Comparison of ENCODE assay signal across 19 cellular contexts in genomic region chr12:122740351-122740750, GRCh38. TPM values are rescaled to one million over a fixed set of nuclear protein-coding genes. Genes with fewer than 3 reads are reported as not detected.
DNase-seq lines count a peak whose midpoint lies in the region; ATAC-seq, FAIRE-seq and TF ChIP-seq lines count a peak whose summit lies in the region.
"Had no signal": no experiment of that assay in that cellular context is flagged by ENCODE, and none has a peak within 500 bp of the region (broad histone marks: within the 10 kb centered on the region; RNA-seq: fewer than 3 reads in every experiment).

No MANE protein-coding gene starts in this region.

- no peaks in the 10 kb centered on the region for H3K36me3 ChIP-seq in K562 (ENCODE audit: control insufficient read depth, insufficient read depth, low read length)
- H3K36me3 ChIP-seq in neuronal stem cell (replicated peaks in 1 of 2; ENCODE audit: control insufficient read depth in 2 of 2, insufficient read depth in 2 of 2, low read length in 2 of 2), result no peaks in the 10 kb centered on the region
- H3K36me3 ChIP-seq: adrenal gland, BE2C, cardiac muscle cell, left ventricle myocardium inferior, right atrium auricular region, thoracic aorta had no signal

- H3K9me3 ChIP-seq in K562 (replicated peaks; ENCODE audit: control insufficient read depth, insufficient read depth, low read depth, low read length) (no peaks in the 10 kb centered on the region), neuronal stem cell (replicated peaks in 1 of 2; ENCODE audit: control insufficient read depth in 2 of 2, insufficient read depth in 1 of 2, low read depth in 1 of 2, low read length in 2 of 2) (no peaks in the 10 kb centered on the region)
- H3K9me3 ChIP-seq: adrenal gland, BE2C, left ventricle myocardium inferior, right atrium auricular region, thoracic aorta had no signal

- FAIRE-seq in K562 (lab: Jason Lieb, UNC), result peak; percentile 76
- FAIRE-seq: G401.6 had no signal

- no peak overlapping the region for H2BK5ac ChIP-seq in neuronal stem cell (ENCODE audit: low read length)

- no peak overlapping the region for H4K8ac ChIP-seq in neuronal stem cell (ENCODE audit: low read depth, low read length)

- no peak overlapping the region for H3K18ac ChIP-seq in neuronal stem cell (ENCODE audit: low read length)

- H2AFZ ChIP-seq in K562 (ENCODE audit: low read depth, low read length) (peak overlapping the region; percentile 89), neuronal stem cell (ENCODE audit: low read length) (peak overlapping the region; percentile 64)
- H2AFZ ChIP-seq: PC-9 had no signal

- no peak for TF ChIP-seq POLR2A in K562 (conservative IDR thresholded peaks at IDR 0.05)

- H3K4me2 ChIP-seq in K562 (ENCODE audit: insufficient read depth, low read length) (peak overlapping the region; percentile 26; the same call in 1 of the 2 replicates), neuronal stem cell (ENCODE audit: insufficient read depth, low read length, poor library complexity, severe bottlenecking) (no peak overlapping the region)
- H3K4me2 ChIP-seq: PC-9 had no signal

- CTCF ChIA-PET in K562 (lab: Yijun Ruan, JAX; ENCODE audit: low intra/inter-chr PET ratio), result no interaction called here

- DNase-seq in K562 (ENCODE audit: extremely low read depth in 1 of 4, low spot score in 3 of 4) (peak; percentile 56 to 69 (median 64)), neuronal stem cell (ENCODE audit: low spot score) (no peak), COLO668 (lab: John Stamatoyannopoulos, UW; ENCODE audit: unreplicated experiment) (no peak)
- DNase-seq: activated CD4-positive, CD25-positive, alpha-beta regulatory T cell; adrenal gland; BE2C; dorsolateral prefrontal cortex; left ventricle myocardium inferior; NCI-H1436 treated with DMSO at 0.1 percent for 48 hours; NCI-H82; PC-9 had no signal

- H3K27me3 ChIP-seq in K562 (ENCODE audit: control insufficient read depth in 2 of 2, insufficient read depth in 2 of 2, low read length in 2 of 2) (no peaks in the 10 kb centered on the region), neuronal stem cell (ENCODE audit: control insufficient read depth in 3 of 3, insufficient read depth in 3 of 3, low read depth in 1 of 3, low read length in 3 of 3) (no peaks in the 10 kb centered on the region)
- H3K27me3 ChIP-seq: adrenal gland, BE2C, cardiac muscle cell, dorsolateral prefrontal cortex, right atrium auricular region had no signal

- POLR2A ChIA-PET in K562 (lab: Yijun Ruan, JAX), result interaction anchor here (0.7 kb wide), 1 partner anchor 373 kb away, joined by 3 read pairs; no protein-coding TSS in a partner anchor

- intact Hi-C loops in K562 (cut with micrococcal nuclease), result no loop called here

- H3K4ac ChIP-seq in neuronal stem cell (ENCODE audit: low read length), result no peak overlapping the region

- H2BK12ac ChIP-seq in neuronal stem cell (ENCODE audit: low read length), result no peak overlapping the region

- no peak overlapping the region for H3K23ac ChIP-seq in neuronal stem cell (ENCODE audit: low read depth, low read length, poor library complexity)

- in situ Hi-C loops in K562 (cut with MboI), result no loop called here

- TF ChIP-seq EP300 in Ishikawa (IDR thresholded peaks at IDR 0.05; ENCODE audit: borderline replicate concordance) (no peak), K562 (IDR thresholded peaks at IDR 0.05; ENCODE audit: low read length) (no peak)

- H3K9ac ChIP-seq in K562 (ENCODE audit: insufficient read depth in 1 of 2, low read depth in 2 of 2, low read length in 2 of 2), result no peak overlapping the region
- H3K9ac ChIP-seq in neuronal stem cell (ENCODE audit: low read depth, low read length, poor library complexity), result no peak overlapping the region

- TF ChIP-seq RAD21 in Ishikawa (IDR thresholded peaks at IDR 0.05; ENCODE audit: low read depth), result no peak
- TF ChIP-seq RAD21 in K562 (CRISPR knock-in tag; conservative IDR thresholded peaks at IDR 0.05 in 1 of 2, IDR thresholded peaks at IDR 0.05 in 1 of 2), result no peak

- no peaks in the 10 kb centered on the region for H4K20me1 ChIP-seq in K562 (replicated peaks; ENCODE audit: control insufficient read depth, insufficient read depth, low read length)

- H3K79me2 ChIP-seq in K562 (ENCODE audit: control insufficient read depth, insufficient read depth, low read length), result no peaks in the 10 kb centered on the region

- no peak for TF ChIP-seq CTCF in K562 (IDR thresholded peaks at IDR 0.05 in 2 of 3, conservative IDR thresholded peaks at IDR 0.05 in 1 of 3; ENCODE audit: insufficient read depth in 2 of 3, low read depth in 1 of 3, low read length in 3 of 3)

- H3K14ac ChIP-seq in neuronal stem cell (ENCODE audit: low read length), result no peak overlapping the region

- no peaks in the 10 kb centered on the region for H3K79me1 ChIP-seq in neuronal stem cell (ENCODE audit: low read depth, low read length)

- 50% methylated on average over 7 of the region's 7 CpGs for WGBS in K562 (ENCODE audit: insufficient coverage, low coverage, missing lambda C conversion rate)
- WGBS in neuronal stem cell (ENCODE audit: extremely low coverage in 2 of 2, insufficient read length in 2 of 2, insufficient replicate concordance in 1 of 2), 2 donors, result no CpG with 5 or more reads among the region's 7 CpGs

- peak; percentile 92 for ATAC-seq in K562
- ATAC-seq in GM19023 (IDR thresholded peaks at IDR 0.05; ENCODE audit: unreplicated experiment), result no peak

- H4K91ac ChIP-seq in neuronal stem cell (ENCODE audit: low read depth, low read length, poor library complexity), result no peak overlapping the region

- H3K4me1 ChIP-seq in K562 (replicated peaks in 1 of 2; ENCODE audit: control insufficient read depth in 2 of 2, insufficient read depth in 2 of 2, low read length in 2 of 2) (peaks cover 0 to 11% of the 10 kb centered on the region in 2 experiments; a peak in 3 of 5 replicates), neuronal stem cell (ENCODE audit: control insufficient read depth in 2 of 2, insufficient read depth in 1 of 2, low read depth in 1 of 2, low read length in 2 of 2) (no peaks in the 10 kb centered on the region)
- H3K4me1 ChIP-seq: adrenal gland, BE2C, left ventricle myocardium inferior, right atrium auricular region had no signal

- H3K4me3 ChIP-seq in K562 (no peak overlapping the region), neuronal stem cell (ENCODE audit: low read length in 2 of 2) (no peak overlapping the region)
- H3K4me3 ChIP-seq: adrenal gland, cardiac muscle cell, dorsolateral prefrontal cortex, left ventricle myocardium inferior, PC-9, right atrium auricular region, SK-N-MC, thoracic aorta had no signal

- H2BK120ac ChIP-seq in neuronal stem cell (ENCODE audit: low read depth, low read length), result no peak overlapping the region

- BruUV-seq in K562 (replicated peaks; lab: Mats Ljungman, UMichigan), result no TSS peak

- H2BK15ac ChIP-seq in neuronal stem cell (ENCODE audit: low read length), result no peak overlapping the region

- no peaks in the 10 kb centered on the region for H3K9me1 ChIP-seq in K562 (ENCODE audit: control insufficient read depth, insufficient read depth, low read length)

- no peak overlapping the region for H2AK5ac ChIP-seq in neuronal stem cell (ENCODE audit: low read depth, low read length)

- H3K27ac ChIP-seq in K562 (ENCODE audit: extremely low read depth, low read depth, low read length) (no peak overlapping the region), neuronal stem cell (replicated peaks; ENCODE audit: low read length) (no peak overlapping the region)
- H3K27ac ChIP-seq: adrenal gland, cardiac muscle cell, dorsolateral prefrontal cortex, left ventricle myocardium inferior, PC-9, right atrium auricular region, SK-N-MC, thoracic aorta had no signal

RNA-seq across cellular contexts. Expression of gene HCAR1, which starts 9.7 kb away (rescaled TPM):
- not detected in 2 replicates for total RNA-seq in K562 (2011; cell fraction: chromatin; rRNA removed; ENCODE audit: low replicate concordance)
- total RNA-seq in K562 (2011; cell fraction: nucleolus; rRNA removed), result not detected in 2 replicates
- not detected in 2 replicates for total RNA-seq in K562 (2011; cell fraction: nucleoplasm; rRNA removed)
- total RNA-seq in K562 (2014; rRNA removed) (not detected in 2 replicates), K562 (2014; rRNA removed; fragmentation: Illumina TruSeq; extraction: Trizol) (not detected in 2 replicates), K562 (2015; rRNA removed; fragmentation: Illumina TruSeq; extraction: Trizol) (not detected in 2 replicates), K562 (2021) (not detected in 2 replicates)
- polyA plus RNA-seq in K562 (2011; rRNA removed) (not detected in 2 replicates), K562 (2014; fragmentation: Illumina TruSeq; extraction: Trizol) (not detected in 2 replicates), K562 (2014; fragmentation: Nextera tagmentation; extraction: Ambion mirVana) (not detected), K562 (2014; rRNA removed) (not detected in 2 replicates)
- not detected in 2 replicates for polyA plus RNA-seq in K562 (2011; cell fraction: cytosol; rRNA removed)
- polyA plus RNA-seq in K562 (2011; cell fraction: nucleus; rRNA removed), result not detected in 2 replicates
- polyA plus RNA-seq in K562 (2012), result not detected in 2 replicates
- polyA minus RNA-seq in K562 (2011; rRNA and poly(A)+ RNA removed), result not detected in 2 replicates
- not detected in 2 replicates for polyA minus RNA-seq in K562 (2011; cell fraction: cytosol; rRNA and poly(A)+ RNA removed)
- polyA minus RNA-seq in K562 (2011; cell fraction: nucleus; rRNA and poly(A)+ RNA removed), result not detected in 2 replicates
- polyA plus RNA-seq in neuronal stem cell (2013, experiment 1 of 2), result 0.01 TPM
- polyA plus RNA-seq in neuronal stem cell (2013, experiment 2 of 2), result 0.01 TPM
- total RNA-seq: cardiac muscle cell, left ventricle myocardium inferior, thoracic aorta had no signal
- polyA plus RNA-seq: cardiac muscle cell had no signal

RNA-seq across cellular contexts. Expression of gene DENR, which starts 12.3 kb away (rescaled TPM):
- total RNA-seq in K562 (2011; cell fraction: chromatin; rRNA removed; ENCODE audit: low replicate concordance), result 39.3 and 99.2 TPM in 2 replicates
- total RNA-seq in K562 (2011; cell fraction: nucleolus; rRNA removed), result 17.0 and 22.5 TPM in 2 replicates
- total RNA-seq in K562 (2011; cell fraction: nucleoplasm; rRNA removed), result 52.9 and 88.5 TPM in 2 replicates
- 46.5 and 54.7 TPM in 2 replicates for total RNA-seq in K562 (2014; rRNA removed)
- total RNA-seq in K562 (2014; rRNA removed; fragmentation: Illumina TruSeq; extraction: Trizol), result 71.1 and 83.0 TPM in 2 replicates
- 64.1 and 70.7 TPM in 2 replicates for total RNA-seq in K562 (2015; rRNA removed; fragmentation: Illumina TruSeq; extraction: Trizol)
- total RNA-seq in K562 (2021), result 54.7 and 59.4 TPM in 2 replicates
- 35.5 and 54.6 TPM in 2 replicates for polyA plus RNA-seq in K562 (2011; rRNA removed)
- polyA plus RNA-seq in K562 (2011; cell fraction: cytosol; rRNA removed), result 22.2 and 28.2 TPM in 2 replicates
- polyA plus RNA-seq in K562 (2011; cell fraction: nucleus; rRNA removed), result 12.6 and 12.7 TPM in 2 replicates
- polyA plus RNA-seq in K562 (2012), result 47.9 and 56.1 TPM in 2 replicates
- polyA plus RNA-seq in K562 (2014; fragmentation: Illumina TruSeq; extraction: Trizol), result 73.4 and 77.4 TPM in 2 replicates
- 10 to 100 TPM; 32.5 to 40.1 TPM for polyA plus RNA-seq in K562 (2014; fragmentation: Nextera tagmentation; extraction: Ambion mirVana)
- polyA plus RNA-seq in K562 (2014; rRNA removed), result 62.6 and 70.1 TPM in 2 replicates
- 32.6 and 35.9 TPM in 2 replicates for polyA minus RNA-seq in K562 (2011; rRNA and poly(A)+ RNA removed)
- polyA minus RNA-seq in K562 (2011; cell fraction: cytosol; rRNA and poly(A)+ RNA removed), result 14.2 and 17.3 TPM in 2 replicates
- polyA minus RNA-seq in K562 (2011; cell fraction: nucleus; rRNA and poly(A)+ RNA removed), result 17.5 and 23.9 TPM in 2 replicates
- polyA plus RNA-seq in neuronal stem cell (2013, experiment 1 of 2), result 47.2 TPM
- polyA plus RNA-seq in neuronal stem cell (2013, experiment 2 of 2), result 49.2 TPM

RNA-seq across cellular contexts. Expression of gene HCAR3, which starts 23.7 kb away (rescaled TPM):
- not detected in 2 replicates for total RNA-seq in K562 (2011; cell fraction: chromatin; rRNA removed; ENCODE audit: low replicate concordance)
- total RNA-seq in K562 (2011; cell fraction: nucleolus; rRNA removed), result not detected in 2 replicates
- not detected in 2 replicates for total RNA-seq in K562 (2011; cell fraction: nucleoplasm; rRNA removed)
- total RNA-seq in K562 (2014; rRNA removed) (not detected in 2 replicates), K562 (2014; rRNA removed; fragmentation: Illumina TruSeq; extraction: Trizol) (not detected in 2 replicates), K562 (2015; rRNA removed; fragmentation: Illumina TruSeq; extraction: Trizol) (not detected in 2 replicates), K562 (2021) (not detected in 2 replicates)
- polyA plus RNA-seq in K562 (2011; rRNA removed) (not detected in 2 replicates), K562 (2014; fragmentation: Illumina TruSeq; extraction: Trizol) (not detected in 2 replicates), K562 (2014; fragmentation: Nextera tagmentation; extraction: Ambion mirVana) (not detected), K562 (2014; rRNA removed) (not detected in 2 replicates)
- polyA plus RNA-seq in K562 (2011; cell fraction: cytosol; rRNA removed), result not detected in 2 replicates
- polyA plus RNA-seq in K562 (2011; cell fraction: nucleus; rRNA removed), result not detected in 2 replicates
- not detected in 2 replicates for polyA plus RNA-seq in K562 (2012)
- not detected in 2 replicates for polyA minus RNA-seq in K562 (2011; rRNA and poly(A)+ RNA removed)
- polyA minus RNA-seq in K562 (2011; cell fraction: cytosol; rRNA and poly(A)+ RNA removed), result not detected in 2 replicates
- not detected in 2 replicates for polyA minus RNA-seq in K562 (2011; cell fraction: nucleus; rRNA and poly(A)+ RNA removed)
- polyA plus RNA-seq in neuronal stem cell (2013, experiment 1 of 2), result not detected
- 0.01 TPM for polyA plus RNA-seq in neuronal stem cell (2013, experiment 2 of 2)
- total RNA-seq: cardiac muscle cell, epithelial cell of proximal tubule, left ventricle myocardium inferior, right atrium auricular region had no signal
- polyA plus RNA-seq: cardiac muscle cell had no signal

RNA-seq across cellular contexts. Expression of gene CCDC62, which starts 34.0 kb away (rescaled TPM):
- total RNA-seq in K562 (2011; cell fraction: chromatin; rRNA removed; ENCODE audit: low replicate concordance), result 2.5 and 7.2 TPM in 2 replicates
- total RNA-seq in K562 (2011; cell fraction: nucleolus; rRNA removed), result 0.67 and 1.7 TPM in 2 replicates
- 1.9 and 3.3 TPM in 2 replicates for total RNA-seq in K562 (2011; cell fraction: nucleoplasm; rRNA removed)
- total RNA-seq in K562 (2014; rRNA removed) (0.49 and 1.0 TPM in 2 replicates), K562 (2014; rRNA removed; fragmentation: Illumina TruSeq; extraction: Trizol) (1.4 and 1.6 TPM in 2 replicates), K562 (2015; rRNA removed; fragmentation: Illumina TruSeq; extraction: Trizol) (1.1 and 1.4 TPM in 2 replicates), K562 (2021) (0.74 and 0.75 TPM in 2 replicates)
- polyA plus RNA-seq in K562 (2011; rRNA removed) (0.78 and 0.91 TPM in 2 replicates), K562 (2014; fragmentation: Illumina TruSeq; extraction: Trizol) (0.33 and 0.65 TPM in 2 replicates), K562 (2014; fragmentation: Nextera tagmentation; extraction: Ambion mirVana) (under 1 TPM; 0.03 to 0.25 TPM), K562 (2014; rRNA removed) (0.38 and 0.94 TPM in 2 replicates)
- polyA plus RNA-seq in K562 (2011; cell fraction: cytosol; rRNA removed), result 0.10 and 0.24 TPM in 2 replicates
- polyA plus RNA-seq in K562 (2011; cell fraction: nucleus; rRNA removed), result 0.88 and 1.1 TPM in 2 replicates
- polyA plus RNA-seq in K562 (2012), result 0.25 and 1.00 TPM in 2 replicates
- polyA minus RNA-seq in K562 (2011; rRNA and poly(A)+ RNA removed), result 3.4 and 5.4 TPM in 2 replicates
- 1.3 and 2.1 TPM in 2 replicates for polyA minus RNA-seq in K562 (2011; cell fraction: cytosol; rRNA and poly(A)+ RNA removed)
- polyA minus RNA-seq in K562 (2011; cell fraction: nucleus; rRNA and poly(A)+ RNA removed), result 0.81 and 1.6 TPM in 2 replicates
- polyA plus RNA-seq in neuronal stem cell (2013, experiment 1 of 2), result 0.22 TPM
- 0.22 TPM for polyA plus RNA-seq in neuronal stem cell (2013, experiment 2 of 2)

RNA-seq across cellular contexts. Expression of gene HCAR2, which starts 37.2 kb away (rescaled TPM):
- total RNA-seq in K562 (2011; cell fraction: chromatin; rRNA removed; ENCODE audit: low replicate concordance), result not detected in 2 replicates
- not detected in 2 replicates for total RNA-seq in K562 (2011; cell fraction: nucleolus; rRNA removed)
- not detected in 2 replicates for total RNA-seq in K562 (2011; cell fraction: nucleoplasm; rRNA removed)
- total RNA-seq in K562 (2014; rRNA removed), result not detected in 2 replicates
- not detected in 2 replicates for total RNA-seq in K562 (2014; rRNA removed; fragmentation: Illumina TruSeq; extraction: Trizol)
- total RNA-seq in K562 (2015; rRNA removed; fragmentation: Illumina TruSeq; extraction: Trizol), result not detected in 2 replicates
- total RNA-seq in K562 (2021), result not detected in 2 replicates
- not detected in 2 replicates for polyA plus RNA-seq in K562 (2011; rRNA removed)
- not detected in 2 replicates for polyA plus RNA-seq in K562 (2011; cell fraction: cytosol; rRNA removed)
- polyA plus RNA-seq in K562 (2011; cell fraction: nucleus; rRNA removed), result not detected in 2 replicates
- polyA plus RNA-seq in K562 (2012), result not detected in 2 replicates
- polyA plus RNA-seq in K562 (2014; fragmentation: Illumina TruSeq; extraction: Trizol), result not detected in 2 replicates
- not detected for polyA plus RNA-seq in K562 (2014; fragmentation: Nextera tagmentation; extraction: Ambion mirVana)
- not detected in 2 replicates for polyA plus RNA-seq in K562 (2014; rRNA removed)
- not detected in 2 replicates for polyA minus RNA-seq in K562 (2011; rRNA and poly(A)+ RNA removed)
- not detected in 2 replicates for polyA minus RNA-seq in K562 (2011; cell fraction: cytosol; rRNA and poly(A)+ RNA removed)
- polyA minus RNA-seq in K562 (2011; cell fraction: nucleus; rRNA and poly(A)+ RNA removed), result not detected in 2 replicates
- not detected for polyA plus RNA-seq in neuronal stem cell (2013, experiment 1 of 2)
- not detected for polyA plus RNA-seq in neuronal stem cell (2013, experiment 2 of 2)
- total RNA-seq: cardiac muscle cell, epithelial cell of proximal tubule had no signal
- polyA plus RNA-seq: cardiac muscle cell had no signal

Comparison
In these comparisons a context has a peak if more than half of its experiments do, and no peak if none do; other contexts are left out.
1. DNase-seq: peak in K562 (4 of 4); none in neuronal stem cell (single experiment) and COLO668 (single experiment).